Comparison of ENCODE assay signal across 8 cellular contexts in the genomic region with DNA sequence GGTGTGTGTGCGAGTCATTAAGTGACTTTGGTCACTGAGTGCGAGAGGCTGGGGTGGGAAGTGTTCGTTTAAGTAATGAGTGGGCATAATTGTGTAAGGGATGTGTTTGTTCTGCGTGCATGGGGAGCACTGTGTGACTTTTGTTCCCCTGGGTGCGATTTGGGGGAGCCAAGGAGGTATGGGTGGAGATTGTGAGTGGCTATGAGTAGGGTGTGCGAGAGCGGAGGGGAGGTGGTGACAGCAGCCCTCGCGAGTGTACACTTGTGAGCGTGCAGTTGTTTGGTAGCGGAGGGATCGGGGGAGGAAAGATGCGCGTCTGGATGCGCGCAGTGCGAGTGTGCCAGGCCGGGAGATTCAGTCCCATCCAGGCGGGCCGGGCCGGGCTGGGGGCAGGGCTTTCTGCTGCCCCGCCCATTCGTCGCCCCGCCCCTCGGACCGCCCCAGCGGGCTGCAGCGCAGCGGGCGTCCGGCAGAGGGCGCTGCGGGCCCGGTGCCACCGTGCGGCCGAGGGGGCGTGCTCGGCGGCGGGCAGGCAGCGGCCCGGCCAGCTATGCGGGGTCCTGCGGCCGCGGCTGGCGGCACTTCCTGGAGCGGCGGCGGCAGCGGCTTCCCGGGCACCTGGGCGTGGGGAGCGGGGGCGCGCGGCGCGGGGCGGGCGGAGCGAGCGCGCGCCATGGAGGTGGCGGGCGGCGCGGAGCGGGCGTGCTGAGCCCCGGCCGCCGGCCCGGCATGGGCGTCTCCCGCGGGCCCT. TPM values are rescaled to one million over a fixed set of nuclear protein-coding genes. Genes with fewer than 3 reads are reported as not detected.
A peak's percentile ranks its signal among the peaks of the same experiment; 100 is the strongest.
DNase-seq lines count a peak whose midpoint lies in the region; ATAC-seq and TF ChIP-seq lines count a peak whose summit lies in the region.

Gene DGKZ (plus strand): TSS at position 578 of the 751 bp plus-strand sequence. CDS start 197 bp downstream, outside the sequence.

- H3K9me2 ChIP-seq in neural cell (ENCODE audit: insufficient read depth, low read length): no peaks in the 10 kb centered on the region

- peak within 1 kb of the TSS; percentile 94 for H3K4me2 ChIP-seq in neural cell (ENCODE audit: low read length)

- H3F3A ChIP-seq in neural cell (ENCODE audit: insufficient read depth, low read length, poor library complexity, severe bottlenecking): no peaks in the 10 kb centered on the region

- peak within 1 kb of the TSS; percentile 91 for H3K4me3 ChIP-seq in neural cell (ENCODE audit: low read length)
- peak within 1 kb of the TSS; percentile 69 to 93 (median 82) for H3K4me3 ChIP-seq in stomach

- peak; percentile 34 for ATAC-seq in GM21447 (IDR thresholded peaks at IDR 0.05; ENCODE audit: unreplicated experiment)

- 8 to 16% (median 12%) methylated on average over 21 to 80 of the region's 80 CpGs for WGBS in stomach, 5 donors

- intact Hi-C loops in stomach (cut with DNase I; ENCODE audit: low total_unique reads): no loop called here

- TF ChIP-seq EP300 in neural cell (conservative IDR thresholded peaks at IDR 0.05; ENCODE audit: poor library complexity, severe bottlenecking): peak; percentile 45
- no peak for TF ChIP-seq EP300 in stomach (IDR thresholded peaks at IDR 0.05)

- peaks cover 31 to 63% (median 59%) of the 10 kb centered on the region in 4 donors for H3K4me1 ChIP-seq in stomach

- peaks cover 19% of the 10 kb centered on the region for H3K79me2 ChIP-seq in neural cell (replicated peaks; ENCODE audit: insufficient read depth, low read length)

- DNase-seq in DMS79 (lab: John Stamatoyannopoulos, UW): peak; percentile 39
- DNase-seq in HuH-7 (ENCODE audit: low spot score): peak; percentile 88
- peak; percentile 96 for DNase-seq in activated effector memory CD4-positive, alpha-beta T cell treated with anti-CD3 and anti-CD28 coated beads, Interleukin-2, amount 50 U/mL, for 16 hours
- peak; percentile 58 for DNase-seq in fibroblast of the conjunctiva (ENCODE audit: low read depth)
- DNase-seq in stomach: peak; percentile 92

- H4K20me1 ChIP-seq in neural cell (ENCODE audit: insufficient read depth): no peaks in the 10 kb centered on the region

- H3K27me3 ChIP-seq in neural cell (ENCODE audit: insufficient read depth, low read depth, low read length) (no peaks in the 10 kb centered on the region), stomach (no peaks in the 10 kb centered on the region)

- TF ChIP-seq RAD21 in neural cell (conservative IDR thresholded peaks at IDR 0.05): peak; percentile 73

- H3K9me3 ChIP-seq in neural cell (ENCODE audit: low read length) (no peaks in the 10 kb centered on the region), stomach (no peaks in the 10 kb centered on the region)

- peak within 1 kb of the TSS; percentile 38 for H2AFZ ChIP-seq in neural cell (ENCODE audit: low read depth, low read length)

- peak; percentile 94 for TF ChIP-seq CTCF in neural cell (IDR thresholded peaks at IDR 0.05; ENCODE audit: poor library complexity, severe bottlenecking)
- peak in 5 of 7 experiments; percentile 11 to 99 (median 63) for TF ChIP-seq CTCF in stomach (IDR thresholded peaks at IDR 0.05)

- H3K36me3 ChIP-seq in neural cell (ENCODE audit: insufficient read depth, low read length) (no peaks in the 10 kb centered on the region), stomach (no peaks in the 10 kb centered on the region)

- H3K27ac ChIP-seq in neural cell (ENCODE audit: low read length) (no peak within 1 kb of the TSS), stomach (peak within 1 kb of the TSS; percentile 76 to 90 (median 84))

- TF ChIP-seq POLR2A in Raji (IDR thresholded peaks at IDR 0.05; ENCODE audit: insufficient read depth, low read depth, low read length): peak; percentile 56
- TF ChIP-seq POLR2A in stomach (IDR thresholded peaks at IDR 0.05): no peak

- peak within 1 kb of the TSS; percentile 68 for H3K9ac ChIP-seq in neural cell (ENCODE audit: low read length)

TF ChIP-seq in neural cell, 6 proteins besides CTCF, POLR2A, EP300 and RAD21:
- TF ChIP-seq SMC3 (conservative IDR thresholded peaks at IDR 0.05; ENCODE audit: poor library complexity) (peak; percentile 81), TAF1 (IDR thresholded peaks at IDR 0.05; ENCODE audit: low read depth) (no peak), MXI1 (conservative IDR thresholded peaks at IDR 0.05; ENCODE audit: poor library complexity, severe bottlenecking) (peak; percentile 66), POLR2AphosphoS5 (IDR thresholded peaks at IDR 0.05) (peak; percentile 8)
- TF ChIP-seq, protein P1, sequence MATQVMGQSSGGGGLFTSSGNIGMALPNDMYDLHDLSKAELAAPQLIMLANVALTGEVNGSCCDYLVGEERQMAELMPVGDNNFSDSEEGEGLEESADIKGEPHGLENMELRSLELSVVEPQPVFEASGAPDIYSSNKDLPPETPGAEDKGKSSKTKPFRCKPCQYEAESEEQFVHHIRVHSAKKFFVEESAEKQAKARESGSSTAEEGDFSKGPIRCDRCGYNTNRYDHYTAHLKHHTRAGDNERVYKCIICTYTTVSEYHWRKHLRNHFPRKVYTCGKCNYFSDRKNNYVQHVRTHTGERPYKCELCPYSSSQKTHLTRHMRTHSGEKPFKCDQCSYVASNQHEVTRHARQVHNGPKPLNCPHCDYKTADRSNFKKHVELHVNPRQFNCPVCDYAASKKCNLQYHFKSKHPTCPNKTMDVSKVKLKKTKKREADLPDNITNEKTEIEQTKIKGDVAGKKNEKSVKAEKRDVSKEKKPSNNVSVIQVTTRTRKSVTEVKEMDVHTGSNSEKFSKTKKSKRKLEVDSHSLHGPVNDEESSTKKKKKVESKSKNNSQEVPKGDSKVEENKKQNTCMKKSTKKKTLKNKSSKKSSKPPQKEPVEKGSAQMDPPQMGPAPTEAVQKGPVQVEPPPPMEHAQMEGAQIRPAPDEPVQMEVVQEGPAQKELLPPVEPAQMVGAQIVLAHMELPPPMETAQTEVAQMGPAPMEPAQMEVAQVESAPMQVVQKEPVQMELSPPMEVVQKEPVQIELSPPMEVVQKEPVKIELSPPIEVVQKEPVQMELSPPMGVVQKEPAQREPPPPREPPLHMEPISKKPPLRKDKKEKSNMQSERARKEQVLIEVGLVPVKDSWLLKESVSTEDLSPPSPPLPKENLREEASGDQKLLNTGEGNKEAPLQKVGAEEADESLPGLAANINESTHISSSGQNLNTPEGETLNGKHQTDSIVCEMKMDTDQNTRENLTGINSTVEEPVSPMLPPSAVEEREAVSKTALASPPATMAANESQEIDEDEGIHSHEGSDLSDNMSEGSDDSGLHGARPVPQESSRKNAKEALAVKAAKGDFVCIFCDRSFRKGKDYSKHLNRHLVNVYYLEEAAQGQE (IDR thresholded peaks at IDR 0.05; ENCODE audit: borderline replicate concordance): no peak

RNA-seq across cellular contexts. Expression of gene DGKZ, which starts in this region (rescaled TPM):
- polyA plus RNA-seq in neural cell (55.7 and 91.0 TPM in 2 replicates), stomach (10 to 100 TPM; 26.9 to 47.5 (median 35.0) TPM)
- 62.5 and 66.7 TPM in 2 replicates for polyA minus RNA-seq in neural cell
- total RNA-seq in stomach: 100 to 1,000 TPM in 3 of 5 donors, 10 to 100 TPM in 2; 24.0 to 405 (median 102) TPM

Comparison
In these comparisons a context has a peak if more than half of its experiments do, and no peak if none do; other contexts are left out.
1. DNase-seq: peak in every context shown above with its lines; median percentile 96 in activated effector memory CD4-positive, alpha-beta T cell treated with anti-CD3 and anti-CD28 coated beads, Interleukin-2, amount 50 U/mL, for 16 hours; 92 in stomach; 88 in HuH-7; 58 in fibroblast of the conjunctiva; 39 in DMS79.